Comparison of ENCODE assay signal across 13 cellular contexts in the genomic region with DNA sequence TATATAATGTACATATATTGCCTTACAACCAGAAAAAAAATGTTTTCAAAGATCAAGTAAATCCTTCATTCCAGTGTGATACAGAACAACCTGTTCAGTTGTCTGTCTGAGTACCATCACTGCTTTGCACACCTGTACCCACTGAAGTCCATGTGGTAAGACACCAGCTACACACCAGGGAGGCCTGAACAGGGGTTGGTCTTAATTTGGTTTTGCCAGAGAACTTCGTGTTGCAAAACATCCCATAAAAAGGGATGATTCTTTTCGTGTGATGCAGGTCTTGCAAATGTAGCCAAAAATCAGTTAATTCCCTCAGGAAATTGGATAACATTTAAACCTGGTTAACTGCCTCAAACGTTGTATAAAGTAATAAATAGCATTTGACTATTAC.
DNase-seq lines count a peak whose midpoint lies in the region; ATAC-seq and TF ChIP-seq lines count a peak whose summit lies in the region.
"Had no signal": no experiment of that assay in that cellular context is flagged by ENCODE, and none has a peak within 500 bp of the region (broad histone marks: within the 10 kb centered on the region; RNA-seq: fewer than 3 reads in every experiment).

No MANE protein-coding gene starts in this region.

- POLR2A ChIA-PET in MCF 10A (lab: Yijun Ruan, JAX), result interaction anchor here (0.7 kb wide), 2 partner anchors 64 to 254 kb away, joined by 3 read pairs; no protein-coding TSS in a partner anchor

- H3K27ac Mint-ChIP-seq in memory B cell (peak overlapping the region; percentile 75), MCF 10A (ENCODE audit: low read depth, unreplicated experiment) (no peak overlapping the region)
- H3K27ac Mint-ChIP-seq: activated CD4-positive, alpha-beta T cell treated with anti-CD3 and anti-CD28 coated beads for 36 hours; T-helper 2 cell treated with Interferon-gamma antibody and Interleukin-4, amounts not matched to agents 5 μg/mL and 100 μg/mL, for 36 hours had no signal

- H3K36me3 Mint-ChIP-seq in memory B cell, result no peaks in the 10 kb centered on the region
- no peaks in the 10 kb centered on the region for H3K36me3 Mint-ChIP-seq in MCF 10A (ENCODE audit: insufficient read depth, unreplicated experiment)

- H3K4me3 Mint-ChIP-seq in memory B cell (no peak overlapping the region), MCF 10A (ENCODE audit: unreplicated experiment) (no peak overlapping the region)
- H3K4me3 Mint-ChIP-seq: activated CD4-positive, alpha-beta T cell treated with anti-CD3 and anti-CD28 coated beads for 36 hours; activated T-cell treated with anti-CD3 and anti-CD28 coated beads, Interleukin-2, amount 50 U/mL, for 4 hours; T-helper 2 cell treated with Interferon-gamma antibody and Interleukin-4, amounts not matched to agents 5 μg/mL and 100 μg/mL, for 36 hours had no signal

- no peak for DNase-seq in memory B cell (ENCODE audit: low spot score in 2 of 2)
- DNase-seq in NCI-H774 (lab: John Stamatoyannopoulos, UW), result no peak
- no peak for DNase-seq in CD1c-positive myeloid dendritic cell (ENCODE audit: extremely low spot score)
- DNase-seq in MCF 10A (ENCODE audit: unreplicated experiment), result no peak
- DNase-seq: activated CD4-positive, alpha-beta T cell treated with anti-CD3 and anti-CD28 coated beads for 36 hours; activated T-cell treated with anti-CD3 and anti-CD28 coated beads, Interleukin-2, amount 50 U/mL, for 4 hours; NCI-H1105 treated with DMSO at 0.1 percent for 48 hours; small intestine had no signal

- TF ChIP-seq CTCF in MCF 10A (IDR thresholded peaks at IDR 0.05; ENCODE audit: unreplicated experiment), result no peak

- ATAC-seq in GM18873 (IDR thresholded peaks at IDR 0.05; ENCODE audit: low FRiP score, unreplicated experiment), result peak; percentile 8
- ATAC-seq in HG02623 (IDR thresholded peaks at IDR 0.05; ENCODE audit: unreplicated experiment), result peak; percentile 9
- peak; percentile 8 for ATAC-seq in HG03571 (IDR thresholded peaks at IDR 0.05; ENCODE audit: unreplicated experiment)
- peak; percentile 33 for ATAC-seq in memory B cell (ENCODE audit: low read depth)
- no peak for ATAC-seq in SK-N-SH treated with all-trans-retinoic acid at 6 μM for 48 hours
- ATAC-seq: activated CD4-positive, alpha-beta T cell treated with anti-CD3 and anti-CD28 coated beads for 36 hours; activated T-cell treated with anti-CD3 and anti-CD28 coated beads, Interleukin-2, amount 50 U/mL, for 4 hours had no signal

- no peaks in the 10 kb centered on the region for H3K27me3 Mint-ChIP-seq in memory B cell
- H3K27me3 Mint-ChIP-seq in MCF 10A (ENCODE audit: insufficient read depth, unreplicated experiment), result no peaks in the 10 kb centered on the region
- H3K27me3 Mint-ChIP-seq: activated CD4-positive, alpha-beta T cell treated with anti-CD3 and anti-CD28 coated beads for 36 hours had no signal

- H3K9me3 Mint-ChIP-seq in memory B cell, result no peaks in the 10 kb centered on the region
- H3K9me3 Mint-ChIP-seq in MCF 10A (ENCODE audit: unreplicated experiment), result no peaks in the 10 kb centered on the region
- H3K9me3 Mint-ChIP-seq: activated T-cell treated with anti-CD3 and anti-CD28 coated beads, Interleukin-2, amount 50 U/mL, for 4 hours; T-helper 2 cell treated with Interferon-gamma antibody and Interleukin-4, amounts not matched to agents 5 μg/mL and 100 μg/mL, for 36 hours had no signal

- BruUV-seq in MCF 10A (replicated peaks; lab: Mats Ljungman, UMichigan), result no TSS peak

- intact Hi-C loops in MCF 10A (cut with micrococcal nuclease), result no loop called here

- H3K4me1 Mint-ChIP-seq in memory B cell (peaks cover 45% of the 10 kb centered on the region), MCF 10A (ENCODE audit: insufficient read depth, unreplicated experiment) (no peaks in the 10 kb centered on the region)

- CTCF ChIA-PET in MCF 10A (lab: Yijun Ruan, JAX), result interaction anchor here (0.6 to 6.4 kb wide), 7 partner anchors 9 to 604 kb away, joined by 3 to 112 read pairs (median 4); no protein-coding TSS in a partner anchor

TF ChIP-seq in SK-N-SH treated with all-trans-retinoic acid at 6 μM for 48 hours, 23 proteins besides CTCF, POLR2A, EP300 and RAD21:
- TF ChIP-seq TCF4 (CRISPR knock-in tag; IDR thresholded peaks at IDR 0.05; ENCODE audit: borderline replicate concordance) (no peak), SNAI2 (CRISPR knock-in tag; IDR thresholded peaks at IDR 0.05) (no peak), TOX (CRISPR knock-in tag; IDR thresholded peaks at IDR 0.05; ENCODE audit: borderline replicate concordance) (no peak), PPARA (CRISPR knock-in tag; IDR thresholded peaks at IDR 0.05; ENCODE audit: borderline replicate concordance) (no peak), ZFP3 (CRISPR knock-in tag; IDR thresholded peaks at IDR 0.05) (no peak), ZNF70 (CRISPR knock-in tag; IDR thresholded peaks at IDR 0.05) (no peak), ZNF8 (CRISPR knock-in tag; IDR thresholded peaks at IDR 0.05) (no peak), ZNF565 (CRISPR knock-in tag; conservative IDR thresholded peaks at IDR 0.05; ENCODE audit: low read depth) (no peak), OSR1 (CRISPR knock-in tag; IDR thresholded peaks at IDR 0.05) (no peak)
